14 cellular contexts compared by ENCODE assay signal in the genomic region with DNA sequence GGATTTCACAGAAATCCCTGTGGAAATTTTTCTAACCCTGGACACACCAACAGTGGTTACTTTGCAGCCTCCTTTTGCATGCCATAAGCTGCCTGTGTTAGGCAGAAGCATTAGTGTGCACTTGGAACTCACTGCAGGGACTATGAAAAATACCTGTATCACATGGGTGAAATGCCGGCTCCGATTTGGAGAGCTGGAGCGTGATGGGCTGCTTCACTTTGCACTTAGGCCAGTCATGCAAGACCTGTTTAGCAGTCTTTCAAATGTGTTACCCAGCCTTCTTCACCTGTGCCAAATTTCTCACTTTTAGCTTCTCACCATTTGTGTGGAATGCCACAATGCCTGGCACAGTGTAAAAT. TPM values are rescaled to one million over a fixed set of nuclear protein-coding genes. Genes with fewer than 3 reads are reported as not detected.
A peak's percentile ranks its signal among the peaks of the same experiment; 100 is the strongest.
DNase-seq lines count a peak whose midpoint lies in the region; ATAC-seq and TF ChIP-seq lines count a peak whose summit lies in the region.
"Had no signal": no experiment of that assay in that cellular context is flagged by ENCODE, and none has a peak within 500 bp of the region (broad histone marks: within the 10 kb centered on the region; RNA-seq: fewer than 3 reads in every experiment).

No MANE protein-coding gene starts in this region.

- peaks cover 44 to 74% (median 55%) of the 10 kb centered on the region in 4 donors for H3K4me1 ChIP-seq in upper lobe of left lung
- H3K4me1 ChIP-seq in adrenal gland (replicated peaks in 1 of 2): peaks cover 25 to 63% of the 10 kb centered on the region in 2 donors

- TF ChIP-seq CTCF in epithelial cell of esophagus (IDR thresholded peaks at IDR 0.05; ENCODE audit: insufficient read depth, low read depth, low read length, missing control alignments) (no peak), upper lobe of left lung (IDR thresholded peaks at IDR 0.05) (no peak), adrenal gland (IDR thresholded peaks at IDR 0.05) (no peak)

- TF ChIP-seq EP300 in upper lobe of left lung (IDR thresholded peaks at IDR 0.05): no peak

- H3K27me3 ChIP-seq in upper lobe of left lung: no peaks in the 10 kb centered on the region
- H3K27me3 ChIP-seq in adrenal gland: no peaks in the 10 kb centered on the region
- H3K27me3 ChIP-seq: esophagus muscularis mucosa had no signal

- peaks cover 3 to 23% (median 10%) of the 10 kb centered on the region in 4 donors for H3K36me3 ChIP-seq in upper lobe of left lung
- H3K36me3 ChIP-seq in adrenal gland (replicated peaks in 1 of 2): peaks cover 0 to 10% of the 10 kb centered on the region in 2 donors

- peak overlapping the region; percentile 50 to 94 (median 84) for H3K27ac ChIP-seq in upper lobe of left lung
- peak overlapping the region in 2 of 5 donors; percentile 42 to 78 for H3K27ac ChIP-seq in adrenal gland

- intact Hi-C loops in Right ventricle myocardium inferior (cut with DNase I) (no loop called here), cardiac septum (cut with DNase I) (no loop called here), adrenal gland (cut with DNase I) (no loop called here)

- H3K9me3 ChIP-seq in upper lobe of left lung: no peaks in the 10 kb centered on the region
- H3K9me3 ChIP-seq in adrenal gland (replicated peaks in 1 of 3): no peaks in the 10 kb centered on the region
- H3K9me3 ChIP-seq: esophagus muscularis mucosa had no signal

- ATAC-seq in Right ventricle myocardium inferior: peak; percentile 15
- ATAC-seq in upper lobe of left lung (ENCODE audit: low FRiP score in 2 of 2): peak in 1 of 2 donors; percentile 10
- ATAC-seq in GM18868 (IDR thresholded peaks at IDR 0.05; ENCODE audit: unreplicated experiment): no peak
- ATAC-seq: activated T-cell treated with anti-CD3 and anti-CD28 coated beads, Interleukin-2, amount 50 U/mL, for 4 hours; WTC11 had no signal

- WGBS in upper lobe of left lung, 2 donors: 52 to 85% methylated on average over 3 of the region's 3 CpGs
- 76 to 89% (median 79%) methylated on average over 3 of the region's 3 CpGs for WGBS in adrenal gland, 4 donors

- no peak overlapping the region for H3K4me3 ChIP-seq in epithelial cell of esophagus (ENCODE audit: low read length)
- peak overlapping the region in 1 of 4 donors; percentile 19 for H3K4me3 ChIP-seq in upper lobe of left lung
- peak overlapping the region in 1 of 4 donors; percentile 17 for H3K4me3 ChIP-seq in adrenal gland
- H3K4me3 ChIP-seq: esophagus muscularis mucosa had no signal

- no peak for DNase-seq in Right ventricle myocardium inferior (ENCODE audit: missing footprints)
- DNase-seq in cardiac septum (ENCODE audit: low spot score): no peak
- peak; percentile 44 for DNase-seq in epithelial cell of esophagus (ENCODE audit: low read depth)
- DNase-seq in mucosa of gallbladder (ENCODE audit: low spot score): peak; percentile 37
- peak in 1 of 2 donors; percentile 67 for DNase-seq in upper lobe of left lung
- no peak for DNase-seq in HUDEP-2 (lab: John Stamatoyannopoulos, UW; ENCODE audit: unreplicated experiment in 76 of 76)
- no peak for DNase-seq in adrenal gland
- DNase-seq: activated T-cell treated with anti-CD3 and anti-CD28 coated beads, Interleukin-2, amount 50 U/mL, for 4 hours; H7; NCI-H1694 had no signal

- TF ChIP-seq POLR2A in upper lobe of left lung (IDR thresholded peaks at IDR 0.05) (no peak), adrenal gland (IDR thresholded peaks at IDR 0.05) (no peak)

RNA-seq across cellular contexts. Expression of gene NCOA4, which starts 11.3 kb away (rescaled TPM):
- total RNA-seq in Right ventricle myocardium inferior: 284 TPM
- 195 TPM for total RNA-seq in cardiac septum
- total RNA-seq in mucosa of gallbladder: 155 TPM
- 100 to 1,000 TPM in 4 of 6 donors, 10 to 100 TPM in 2; 57.6 to 184 (median 144) TPM for total RNA-seq in upper lobe of left lung
- 100 to 1,000 TPM; 123 to 186 (median 126) TPM for total RNA-seq in adrenal gland
- 100 to 1,000 TPM in 1 of 3 donors, 10 to 100 TPM in 2; 22.2 to 134 (median 30.5) TPM for polyA plus RNA-seq in adrenal gland

RNA-seq across cellular contexts. Expression of gene MSMB, which starts 26.9 kb away (rescaled TPM):
- total RNA-seq in Right ventricle myocardium inferior (not detected), cardiac septum (not detected), mucosa of gallbladder (15.8 TPM), upper lobe of left lung (1 to 10 TPM in 1 of 6 donors, not detected in 5; 7.8 TPM), adrenal gland (not detected)
- polyA plus RNA-seq in adrenal gland: not detected
- total RNA-seq: activated T-cell treated with anti-CD3 and anti-CD28 coated beads, Interleukin-2, amount 50 U/mL, for 4 hours; esophagus muscularis mucosa; H7; WTC11 had no signal
- polyA plus RNA-seq: neural cell had no signal

RNA-seq across cellular contexts. Expression of gene TIMM23, which starts 46.9 kb away (rescaled TPM):
- total RNA-seq in Right ventricle myocardium inferior (86.1 TPM), cardiac septum (65.7 TPM), mucosa of gallbladder (49.3 TPM), upper lobe of left lung (10 to 100 TPM; 15.8 to 57.6 (median 36.1) TPM), adrenal gland (10 to 100 TPM; 47.2 to 96.3 (median 63.9) TPM)
- 100 to 1,000 TPM in 1 of 3 donors, 10 to 100 TPM in 2; 61.2 to 135 (median 86.7) TPM for polyA plus RNA-seq in adrenal gland

Comparison
In these comparisons a context has a peak if more than half of its experiments do, and no peak if none do; other contexts are left out.
1. DNase-seq: peak in epithelial cell of esophagus (single experiment) and mucosa of gallbladder (single experiment); none in Right ventricle myocardium inferior (single experiment), cardiac septum (single experiment), HUDEP-2 (0 of 76) and adrenal gland (0 of 7).